In genomic region chr22:17155941-17156340, GRCh38 we compare ENCODE assay signal across 1 cellular context.
TF ChIP-seq lines count a peak whose summit lies in the region.

No MANE protein-coding gene starts in this region.

TF ChIP-seq in K562, 482 proteins besides CTCF, POLR2A, EP300 and RAD21 (continues in another document):
- TF ChIP-seq CCAR2 (IDR thresholded peaks at IDR 0.05; ENCODE audit: low read depth, low read length) (no peak), POU5F1 (IDR thresholded peaks at IDR 0.05; ENCODE audit: borderline replicate concordance, low read depth, low read length, partially characterized antibody) (no peak), TEAD2 (tag; IDR thresholded peaks at IDR 0.05) (no peak), RUNX1 (IDR thresholded peaks at IDR 0.05; ENCODE audit: low read depth) (no peak), NFXL1 (CRISPR knock-in tag; IDR thresholded peaks at IDR 0.05) (no peak), JUND (IDR thresholded peaks at IDR 0.05; ENCODE audit: borderline replicate concordance, low read depth, low read length) (no peak), JUND (tag; IDR thresholded peaks at IDR 0.05; ENCODE audit: borderline replicate concordance, low read depth, low read length) (peak; percentile 27; the same call in 1 of the 3 replicates), MLLT1 (IDR thresholded peaks at IDR 0.05) (peak in 1 of 2 experiments; percentile 82; a peak in 1 of 4 replicates), ZNF347 (CRISPR knock-in tag; IDR thresholded peaks at IDR 0.05; ENCODE audit: low read depth) (no peak), ZNF12 (CRISPR knock-in tag; IDR thresholded peaks at IDR 0.05) (no peak), ZNF77 (CRISPR knock-in tag; IDR thresholded peaks at IDR 0.05) (no peak), ZKSCAN8 (CRISPR knock-in tag; IDR thresholded peaks at IDR 0.05) (no peak), MTA2 (IDR thresholded peaks at IDR 0.05; ENCODE audit: low read depth) (0 out of 2 replicates have a peak, but pooled peaks have one; percentile 40), ZNF277 (CRISPR knock-in tag; IDR thresholded peaks at IDR 0.05; ENCODE audit: borderline replicate concordance) (no peak), PCBP1 (IDR thresholded peaks at IDR 0.05; ENCODE audit: low read depth, low read length, poor library complexity, severe bottlenecking) (no peak), KDM4B (IDR thresholded peaks at IDR 0.05; ENCODE audit: borderline replicate concordance in 2 of 2, low read depth in 1 of 2) (no peak), GTF2B (IDR thresholded peaks at IDR 0.05; ENCODE audit: extremely low read depth, insufficient read length) (no peak), CBFA2T2 (conservative IDR thresholded peaks at IDR 0.05) (peak; percentile 67), EWSR1 (IDR thresholded peaks at IDR 0.05; ENCODE audit: borderline replicate concordance, low read depth, partially characterized antibody) (no peak), FIP1L1 (IDR thresholded peaks at IDR 0.05; ENCODE audit: low read depth, low read length, poor library complexity, severe bottlenecking) (no peak), CHD7 (IDR thresholded peaks at IDR 0.05; ENCODE audit: low read depth, low read length) (no peak), RBM17 (IDR thresholded peaks at IDR 0.05; ENCODE audit: borderline replicate concordance, low read depth, low read length) (no peak), POLR2AphosphoS5 (IDR thresholded peaks at IDR 0.05; ENCODE audit: control insufficient read depth, insufficient read depth, low read depth, low read length) (no peak), HCFC1 (IDR thresholded peaks at IDR 0.05; ENCODE audit: low read depth, low read length) (no peak), ATF1 (CRISPR knock-in tag; IDR thresholded peaks at IDR 0.05) (no peak), ATF1 (tag; IDR thresholded peaks at IDR 0.05) (0 out of 2 replicates have a peak, but pooled peaks have one; percentile 15), ZNF280A (IDR thresholded peaks at IDR 0.05; ENCODE audit: low read depth, partially characterized antibody) (no peak), COPS2 (conservative IDR thresholded peaks at IDR 0.05) (no peak), BCOR (IDR thresholded peaks at IDR 0.05) (0 out of 2 replicates have a peak, but pooled peaks have one; percentile 26), TCF3 (CRISPR knock-in tag; IDR thresholded peaks at IDR 0.05) (peak; percentile 68), PHB (CRISPR knock-in tag; IDR thresholded peaks at IDR 0.05) (no peak), TEAD4 (IDR thresholded peaks at IDR 0.05; ENCODE audit: low read length) (peak; percentile 49; the same call in 1 of the 2 replicates), TEAD4 (CRISPR knock-in tag; IDR thresholded peaks at IDR 0.05; ENCODE audit: borderline replicate concordance) (no peak), HEY1 (CRISPR knock-in tag; IDR thresholded peaks at IDR 0.05; ENCODE audit: borderline replicate concordance) (no peak), TEAD1 (CRISPR knock-in tag; IDR thresholded peaks at IDR 0.05) (peak in 1 of 2 experiments; percentile 66; a peak in 1 of 4 replicates), PPARD (CRISPR knock-in tag; IDR thresholded peaks at IDR 0.05) (no peak), NFATC3 (IDR thresholded peaks at IDR 0.05) (no peak), KLF6 (CRISPR knock-in tag; IDR thresholded peaks at IDR 0.05; ENCODE audit: borderline replicate concordance) (no peak), STAG1 (CRISPR knock-in tag; IDR thresholded peaks at IDR 0.05; ENCODE audit: borderline replicate concordance) (no peak), ZEB2 (IDR thresholded peaks at IDR 0.05) (peak; percentile 61; the same call in 1 of the 2 replicates), ZNF354B (CRISPR knock-in tag; IDR thresholded peaks at IDR 0.05) (no peak), XRCC4 (IDR thresholded peaks at IDR 0.05; ENCODE audit: extremely low read depth, insufficient read depth, insufficient read length) (no peak), KLF1 (tag; IDR thresholded peaks at IDR 0.05) (no peak), ZNF449 (CRISPR knock-in tag; IDR thresholded peaks at IDR 0.05) (no peak), THAP7 (CRISPR knock-in tag; IDR thresholded peaks at IDR 0.05) (no peak), ARID3B (CRISPR knock-in tag; IDR thresholded peaks at IDR 0.05; ENCODE audit: borderline replicate concordance) (no peak), ARID1B (IDR thresholded peaks at IDR 0.05) (peak; percentile 81), ESRRA (IDR thresholded peaks at IDR 0.05; ENCODE audit: borderline replicate concordance, low read depth) (peak; percentile 82; the same call in 1 of the 2 replicates)
